ENCODE assay signal across 8 cellular contexts in the genomic region with DNA sequence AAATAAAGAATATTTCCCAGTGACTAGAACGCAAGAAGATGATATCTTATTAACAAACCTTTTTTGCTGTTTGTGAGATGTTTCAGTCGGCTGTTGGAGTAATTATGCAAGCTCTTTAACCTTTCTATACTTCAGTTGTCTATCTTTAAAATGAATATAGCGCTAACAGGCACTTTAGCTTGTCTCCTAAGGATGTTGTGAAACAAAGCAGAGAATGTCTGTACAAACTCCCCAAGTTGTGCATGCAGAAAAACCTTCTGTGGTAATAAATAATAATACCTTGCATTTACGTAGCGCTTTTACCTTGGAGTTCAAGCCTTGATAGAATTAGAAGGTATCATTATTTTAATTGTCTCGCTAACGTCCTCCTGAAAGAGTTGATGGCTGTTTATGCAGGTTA. TPM values are rescaled to one million over a fixed set of nuclear protein-coding genes. Genes with fewer than 3 reads are reported as not detected.
A peak's percentile ranks its signal among the peaks of the same experiment; 100 is the strongest.
DNase-seq lines count a peak whose midpoint lies in the region; TF ChIP-seq lines count a peak whose summit lies in the region.

No MANE protein-coding gene starts in this region.

- intact Hi-C loops in spleen (cut with DNase I; ENCODE audit: low total_unique reads) = no loop called here

- no peak for TF ChIP-seq CTCF in VCaP (conservative IDR thresholded peaks at IDR 0.05)
- TF ChIP-seq CTCF in spleen (IDR thresholded peaks at IDR 0.05 in 8 of 11, conservative IDR thresholded peaks at IDR 0.05 in 3 of 11) = no peak

- POLR2A ChIA-PET in HEK293T (lab: Yijun Ruan, JAX) = interaction anchor here (1.3 kb wide), 1 partner anchor 15 kb away, joined by 3 read pairs; no protein-coding TSS in a partner anchor

- CTCF ChIA-PET in HEK293T (lab: Yijun Ruan, JAX) = interaction anchor here (0.6 to 1.5 kb wide), 3 partner anchors 22 to 234 kb away, joined by 3 to 4 read pairs (median 4); no protein-coding TSS in a partner anchor

- H3K36me3 ChIP-seq in spleen = peaks cover 0 to 3% (median 0%) of the 10 kb centered on the region in 6 donors

- H3K9me3 ChIP-seq in iPS-18c (ENCODE audit: control insufficient read depth, insufficient read depth, low read length) = no peaks in the 10 kb centered on the region
- H3K9me3 ChIP-seq in spleen = no peaks in the 10 kb centered on the region

- H3K27ac ChIP-seq in VCaP (peak overlapping the region; percentile 99), spleen (peak overlapping the region; percentile 89 to 99 (median 98))

- peak; percentile 60 for DNase-seq in NCI-H1105 treated with DMSO at 0.1 percent for 48 hours (lab: John Stamatoyannopoulos, UW)
- no peak for DNase-seq in NCI-H1105 (lab: John Stamatoyannopoulos, UW)
- DNase-seq in spleen = no peak
- no peak for DNase-seq in AG08395 (ENCODE audit: low spot score)
- no peak for DNase-seq in DMS79 treated with DMSO at 0.1 percent for 48 hours (lab: John Stamatoyannopoulos, UW)
- no peak for DNase-seq in HEK293T (ENCODE audit: extremely low spot score)

- no peaks in the 10 kb centered on the region for H3K27me3 ChIP-seq in spleen (replicated peaks in 1 of 7)

- no peak for TF ChIP-seq POLR2A in spleen (IDR thresholded peaks at IDR 0.05)

- 65 to 86% (median 76%) methylated on average over 7 of the region's 7 CpGs for WGBS in spleen, 5 donors

- peak overlapping the region; percentile 53; the same call in 1 of the 2 replicates for H3K4me3 ChIP-seq in iPS-18c (ENCODE audit: insufficient read depth, low read depth, low read length)
- H3K4me3 ChIP-seq in spleen = peak overlapping the region in 4 of 8 donors; percentile 67 to 93 (median 74)

- H3K4me1 ChIP-seq in spleen = peaks cover 10 to 64% (median 38%) of the 10 kb centered on the region in 6 donors

TF ChIP-seq in HEK293T, 16 proteins besides CTCF, POLR2A, EP300 and RAD21:
- TF ChIP-seq ELF4 (IDR thresholded peaks at IDR 0.05) (no peak), ZNF384 (IDR thresholded peaks at IDR 0.05) (no peak), SUZ12 (IDR thresholded peaks at IDR 0.05) (no peak), SP1 (IDR thresholded peaks at IDR 0.05) (no peak), L3MBTL2 (conservative IDR thresholded peaks at IDR 0.05) (no peak), HDGF (IDR thresholded peaks at IDR 0.05; ENCODE audit: borderline replicate concordance) (no peak), FOXK2 (IDR thresholded peaks at IDR 0.05) (no peak), CTBP1 (IDR thresholded peaks at IDR 0.05; ENCODE audit: borderline replicate concordance) (no peak), TARDBP (IDR thresholded peaks at IDR 0.05) (no peak), LEF1 (IDR thresholded peaks at IDR 0.05; ENCODE audit: borderline replicate concordance) (no peak), FOXM1 (IDR thresholded peaks at IDR 0.05; ENCODE audit: borderline replicate concordance) (no peak), FOXA1 (IDR thresholded peaks at IDR 0.05) (no peak), ARNT (IDR thresholded peaks at IDR 0.05) (no peak), NFRKB (IDR thresholded peaks at IDR 0.05) (no peak), BHLHE40 (IDR thresholded peaks at IDR 0.05; ENCODE audit: borderline replicate concordance) (no peak), PKNOX1 (IDR thresholded peaks at IDR 0.05) (no peak)

RNA-seq across cellular contexts. Expression of gene KDM2A, which starts 1.9 kb away (rescaled TPM):
- total RNA-seq in spleen = 100 to 1,000 TPM in 6 of 7 donors, 10 to 100 TPM in 1; 96.0 to 149 (median 130) TPM
- 10 to 100 TPM; 18.5 to 36.2 (median 28.9) TPM for polyA plus RNA-seq in spleen
